ENCODE assay signal across 16 cellular contexts in the genomic region with DNA sequence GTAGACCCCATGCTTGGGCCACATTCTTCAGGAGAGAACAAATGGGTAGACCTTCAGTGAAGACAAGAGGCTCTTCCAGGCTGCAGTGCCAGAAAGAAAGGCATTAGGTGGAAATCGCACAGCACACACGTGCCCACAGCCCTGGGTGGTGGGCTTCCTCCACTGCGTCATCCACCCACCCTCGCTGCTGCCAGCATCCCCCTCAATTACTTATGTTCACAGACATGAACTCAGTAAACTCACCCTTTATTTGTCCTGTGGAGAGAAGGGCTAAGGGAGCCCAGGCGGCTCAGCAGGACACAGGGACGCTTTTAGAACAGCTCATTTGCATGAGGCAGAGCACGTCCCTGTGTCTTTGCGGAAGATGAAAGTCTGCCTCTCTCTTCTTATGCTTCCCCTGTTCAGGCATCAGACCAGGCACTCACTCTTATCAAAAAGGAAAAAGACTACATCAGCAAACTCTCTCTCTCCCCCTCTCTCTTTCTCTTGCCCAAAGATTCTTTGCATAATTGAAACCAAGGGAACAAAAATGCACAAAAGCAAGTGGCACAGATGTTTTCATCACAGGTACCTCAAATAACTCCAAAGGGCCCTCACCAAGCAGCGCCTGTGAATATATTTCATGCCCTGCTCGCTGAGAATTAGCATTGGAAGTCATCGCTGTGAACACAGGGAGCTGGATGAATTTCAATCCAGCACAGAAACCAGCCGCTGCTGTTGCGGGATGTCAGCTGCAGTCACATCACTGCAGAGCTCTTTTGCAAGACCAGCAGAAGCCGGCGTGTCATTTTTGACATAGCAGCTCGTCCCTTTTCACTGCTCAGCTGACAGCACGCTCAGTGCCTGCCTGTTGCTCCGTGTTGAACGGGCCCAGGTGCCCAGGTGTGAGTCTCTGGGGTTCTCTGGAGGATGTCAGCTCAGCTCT.
DNase-seq lines count a peak whose midpoint lies in the region; ATAC-seq lines count a peak whose summit lies in the region.
"Had no signal": no experiment of that assay in that cellular context is flagged by ENCODE, and none has a peak within 500 bp of the region (broad histone marks: within the 10 kb centered on the region; RNA-seq: fewer than 3 reads in every experiment).

No MANE protein-coding gene starts in this region.

- H3K4me2 ChIP-seq in BLaER1 treated with 17β-estradiol and CSF1 and Interleukin-3, amounts not matched to agents 10 nM and 100 nM: peak overlapping the region; percentile 6 to 90 (median 71); a peak in 21 of 22 replicates

- no peaks in the 10 kb centered on the region for H3K27me3 ChIP-seq in BLaER1 treated with 17β-estradiol and CSF1 and Interleukin-3, amounts not matched to agents 10 nM and 100 nM
- H3K27me3 ChIP-seq in effector memory CD4-positive, alpha-beta T cell (replicated peaks; ENCODE audit: control insufficient read depth, insufficient read depth, low read length, poor library complexity, severe bottlenecking): no peaks in the 10 kb centered on the region
- H3K27me3 ChIP-seq in SJCRH30: peaks cover 28% of the 10 kb centered on the region; the same call in 1 of the 2 replicates
- H3K27me3 ChIP-seq: testis had no signal

- peak; percentile 65 for ATAC-seq in HG03520 (IDR thresholded peaks at IDR 0.05; ENCODE audit: unreplicated experiment)
- ATAC-seq: left cardiac atrium had no signal

- H3K9ac ChIP-seq in BLaER1 treated with 17β-estradiol and CSF1 and Interleukin-3, amounts not matched to agents 10 nM and 100 nM: no peak overlapping the region; a peak in 1 of 22 replicates

- no peak overlapping the region for H3K4me3 ChIP-seq in BLaER1 treated with 17β-estradiol and CSF1 and Interleukin-3, amounts not matched to agents 10 nM and 100 nM
- no peak overlapping the region for H3K4me3 ChIP-seq in effector memory CD4-positive, alpha-beta T cell (ENCODE audit: insufficient read depth, low read depth, low read length, poor library complexity, severe bottlenecking)
- H3K4me3 ChIP-seq in SJCRH30: no peak overlapping the region
- H3K4me3 ChIP-seq: prostate gland, testis had no signal

- H3K36me3 ChIP-seq in BLaER1 treated with 17β-estradiol and CSF1 and Interleukin-3, amounts not matched to agents 10 nM and 100 nM: no peaks in the 10 kb centered on the region
- H3K36me3 ChIP-seq in effector memory CD4-positive, alpha-beta T cell (ENCODE audit: control insufficient read depth, insufficient read depth, low read length): no peaks in the 10 kb centered on the region
- H3K36me3 ChIP-seq in SJCRH30: no peaks in the 10 kb centered on the region
- H3K36me3 ChIP-seq: prostate gland had no signal

- H3K9me3 ChIP-seq in BLaER1 treated with 17β-estradiol and CSF1 and Interleukin-3, amounts not matched to agents 10 nM and 100 nM (replicated peaks in 1 of 11): no peaks in the 10 kb centered on the region
- H3K9me3 ChIP-seq in effector memory CD4-positive, alpha-beta T cell (ENCODE audit: control insufficient read depth, low read length): no peaks in the 10 kb centered on the region
- H3K9me3 ChIP-seq in SJCRH30 (replicated peaks): no peaks in the 10 kb centered on the region
- H3K9me3 ChIP-seq: prostate gland, testis had no signal

- H3K4me1 ChIP-seq in BLaER1 treated with 17β-estradiol and CSF1 and Interleukin-3, amounts not matched to agents 10 nM and 100 nM: peaks cover 37 to 52% (median 41%) of the 10 kb centered on the region in 10 experiments
- no peaks in the 10 kb centered on the region for H3K4me1 ChIP-seq in effector memory CD4-positive, alpha-beta T cell (ENCODE audit: control insufficient read depth, insufficient read depth, low read length, poor library complexity, severe bottlenecking)
- no peaks in the 10 kb centered on the region for H3K4me1 ChIP-seq in SJCRH30
- H3K4me1 ChIP-seq: prostate gland had no signal

- H3K27ac ChIP-seq in BLaER1 treated with 17β-estradiol and CSF1 and Interleukin-3, amounts not matched to agents 10 nM and 100 nM: peak overlapping the region in 1 of 11 experiments; percentile 76; a peak in 1 of 22 replicates
- H3K27ac ChIP-seq in effector memory CD4-positive, alpha-beta T cell (ENCODE audit: insufficient read depth, low read length, poor library complexity, severe bottlenecking): no peak overlapping the region
- no peak overlapping the region for H3K27ac ChIP-seq in SJCRH30
- H3K27ac ChIP-seq: prostate gland, testis, VCaP had no signal

- DNase-seq in NCI-H69 (lab: John Stamatoyannopoulos, UW): peak; percentile 6
- DNase-seq in middle frontal gyrus (ENCODE audit: extremely low spot score, low spot score): peak; percentile 6
- DNase-seq in COLO668 (lab: John Stamatoyannopoulos, UW; ENCODE audit: unreplicated experiment): no peak
- no peak for DNase-seq in effector memory CD4-positive, alpha-beta T cell
- no peak for DNase-seq in glomerular visceral epithelial cell (ENCODE audit: extremely low spot score)
- no peak for DNase-seq in SJCRH30
- DNase-seq: activated effector memory CD4-positive, alpha-beta T cell treated with anti-CD3 and anti-CD28 coated beads, Interleukin-2, amount 50 U/mL, for 16 hours; dermis blood vessel endothelial cell; GF-D8; left cardiac atrium; NCI-H226; testis had no signal

- H4K20me1 ChIP-seq in BLaER1 treated with 17β-estradiol and CSF1 and Interleukin-3, amounts not matched to agents 10 nM and 100 nM: no peaks in the 10 kb centered on the region

Comparison
In these comparisons a context has a peak if more than half of its experiments do, and no peak if none do; other contexts are left out.
1. DNase-seq: peak in NCI-H69 (single experiment) and middle frontal gyrus (single experiment); none in COLO668 (single experiment), effector memory CD4-positive, alpha-beta T cell (0 of 3), glomerular visceral epithelial cell (single experiment) and SJCRH30 (0 of 2).